Comparison of ENCODE assay signal across 23 cellular contexts in genomic region chr9:127290666-127291065, GRCh38.
"Had no signal": no experiment of that assay in that cellular context is flagged by ENCODE, and none has a peak within 500 bp of the region (broad histone marks: within the 10 kb centered on the region; RNA-seq: fewer than 3 reads in every experiment).

No MANE protein-coding gene starts in this region.

- H3K36me3 Mint-ChIP-seq: activated CD8-positive, alpha-beta memory T cell treated with anti-CD3 and anti-CD28 coated beads, Interleukin-2, amount 10 ng/mL, durations not matched to agents 7 days and 5 days; activated naive CD4-positive, alpha-beta T cell treated with anti-CD3 and anti-CD28 coated beads, Interleukin-2, amount 10 ng/mL, durations not matched to agents 7 days and 5 days; stimulated activated effector memory CD8-positive, alpha-beta T cell treated with anti-CD3 and anti-CD28 coated beads, Interleukin-12 subunit alpha, Interleukin-12 subunit beta, amount 100 ng/mL, for 72 hours had no signal

- H3K9me3 ChIP-seq: right lobe of liver, tibial artery had no signal

- H3K4me3 Mint-ChIP-seq: activated CD4-positive, alpha-beta T cell treated with anti-CD3 and anti-CD28 coated beads, Interleukin-2, amount 10 ng/mL, durations not matched to agents 24 days and 14 days; activated CD8-positive, alpha-beta memory T cell treated with anti-CD3 and anti-CD28 coated beads, Interleukin-2, amount 10 ng/mL, durations not matched to agents 7 days and 5 days; activated CD8-positive, alpha-beta T cell treated with anti-CD3 and anti-CD28 coated beads for 36 hours; activated naive CD4-positive, alpha-beta T cell treated with anti-CD3 and anti-CD28 coated beads, Interleukin-2, amount 10 ng/mL, durations not matched to agents 7 days and 5 days; dendritic cell treated with granulocyte-macrophage colony-stimulating factor and Interleukin-4, amounts not matched to agents 40 ng/mL and 50 ng/mL, for 4 days; mesothelial cell of epicardium; naive thymus-derived CD8-positive, alpha-beta T cell; neural progenitor cell; stimulated activated effector memory CD8-positive, alpha-beta T cell treated with anti-CD3 and anti-CD28 coated beads, Interleukin-12 subunit alpha, Interleukin-12 subunit beta, amount 100 ng/mL, for 72 hours; stimulated activated naive CD8-positive, alpha-beta T cell treated with anti-CD3 and anti-CD28 coated beads, Interleukin-15, amount 100 ng/mL, for 72 hours had no signal

- H3K27ac ChIP-seq: cardiac muscle cell, neural progenitor cell, right lobe of liver, VCaP had no signal

- H3K27ac Mint-ChIP-seq: activated CD4-positive, alpha-beta T cell treated with anti-CD3 and anti-CD28 coated beads, Interleukin-2, amount 10 ng/mL, durations not matched to agents 24 days and 14 days; activated CD8-positive, alpha-beta memory T cell treated with anti-CD3 and anti-CD28 coated beads, Interleukin-2, amount 10 ng/mL, durations not matched to agents 7 days and 5 days; activated CD8-positive, alpha-beta T cell treated with anti-CD3 and anti-CD28 coated beads for 36 hours; activated naive CD4-positive, alpha-beta T cell treated with anti-CD3 and anti-CD28 coated beads, Interleukin-2, amount 10 ng/mL, durations not matched to agents 7 days and 5 days; dendritic cell treated with granulocyte-macrophage colony-stimulating factor and Interleukin-4, amounts not matched to agents 40 ng/mL and 50 ng/mL, for 4 days; mesothelial cell of epicardium; naive thymus-derived CD8-positive, alpha-beta T cell; neural progenitor cell; stimulated activated effector memory CD8-positive, alpha-beta T cell treated with anti-CD3 and anti-CD28 coated beads, Interleukin-12 subunit alpha, Interleukin-12 subunit beta, amount 100 ng/mL, for 72 hours; stimulated activated naive CD8-positive, alpha-beta T cell treated with anti-CD3 and anti-CD28 coated beads, Interleukin-15, amount 100 ng/mL, for 72 hours had no signal

- H3K4me3 ChIP-seq: cardiac muscle cell, neural progenitor cell, right lobe of liver, skin epidermis, tibial artery had no signal

- DNase-seq: activated CD4-positive, alpha-beta T cell treated with anti-CD3 and anti-CD28 coated beads, Interleukin-2, amount 10 ng/mL, durations not matched to agents 24 days and 14 days; activated CD8-positive, alpha-beta memory T cell treated with anti-CD3 and anti-CD28 coated beads, Interleukin-2, amount 10 ng/mL, durations not matched to agents 7 days and 5 days; activated CD8-positive, alpha-beta T cell treated with anti-CD3 and anti-CD28 coated beads for 36 hours; activated effector memory CD4-positive, alpha-beta T cell treated with anti-CD3 and anti-CD28 coated beads, Interleukin-2, amount 50 U/mL, for 16 hours; activated naive CD4-positive, alpha-beta T cell treated with anti-CD3 and anti-CD28 coated beads, Interleukin-2, amount 10 ng/mL, durations not matched to agents 7 days and 5 days; activated T-cell treated with anti-CD3 and anti-CD28 coated beads for 4 hours; effector CD4-positive, alpha-beta T cell; glutamatergic neuron; mammary epithelial cell; naive thymus-derived CD8-positive, alpha-beta T cell; posterior cingulate gyrus; right lobe of liver; stimulated activated CD4-positive, alpha-beta T cell treated with anti-CD3 and anti-CD28 coated beads, Interleukin-2, amount 100 ng/mL, for 24 hours; stimulated activated naive CD8-positive, alpha-beta T cell treated with anti-CD3 and anti-CD28 coated beads, Interleukin-15, amount 100 ng/mL, for 72 hours; tibial artery had no signal

- H3K4me1 Mint-ChIP-seq: neural progenitor cell had no signal

- H3K36me3 ChIP-seq: cardiac muscle cell, neural progenitor cell, right lobe of liver, tibial artery had no signal

- H3K9me3 Mint-ChIP-seq: activated CD4-positive, alpha-beta T cell treated with anti-CD3 and anti-CD28 coated beads, Interleukin-2, amount 10 ng/mL, durations not matched to agents 24 days and 14 days; activated CD8-positive, alpha-beta T cell treated with anti-CD3 and anti-CD28 coated beads for 36 hours; activated naive CD4-positive, alpha-beta T cell treated with anti-CD3 and anti-CD28 coated beads, Interleukin-2, amount 10 ng/mL, durations not matched to agents 7 days and 5 days; dendritic cell treated with granulocyte-macrophage colony-stimulating factor and Interleukin-4, amounts not matched to agents 40 ng/mL and 50 ng/mL, for 4 days; mesothelial cell of epicardium; naive thymus-derived CD8-positive, alpha-beta T cell; neural progenitor cell; stimulated activated effector memory CD8-positive, alpha-beta T cell treated with anti-CD3 and anti-CD28 coated beads, Interleukin-12 subunit alpha, Interleukin-12 subunit beta, amount 100 ng/mL, for 72 hours; stimulated activated naive CD8-positive, alpha-beta T cell treated with anti-CD3 and anti-CD28 coated beads, Interleukin-15, amount 100 ng/mL, for 72 hours had no signal

- ATAC-seq: activated CD4-positive, CD25-positive, alpha-beta regulatory T cell treated with anti-CD3 and anti-CD28 coated beads, Interleukin-2, amount 50 U/mL, for 24 hours; activated CD8-positive, alpha-beta memory T cell treated with anti-CD3 and anti-CD28 coated beads, Interleukin-2, amount 10 ng/mL, durations not matched to agents 7 days and 5 days; activated CD8-positive, alpha-beta T cell treated with anti-CD3 and anti-CD28 coated beads for 36 hours; naive thymus-derived CD8-positive, alpha-beta T cell; stimulated activated effector memory CD8-positive, alpha-beta T cell treated with anti-CD3 and anti-CD28 coated beads, Interleukin-12 subunit alpha, Interleukin-12 subunit beta, amount 100 ng/mL, for 72 hours; stimulated activated naive CD8-positive, alpha-beta T cell treated with anti-CD3 and anti-CD28 coated beads, Interleukin-15, amount 100 ng/mL, for 72 hours had no signal

- H3K27me3 ChIP-seq: cardiac muscle cell, neural progenitor cell, right lobe of liver, tibial artery had no signal
